Comparison of ENCODE assay signal across 8 cellular contexts in the genomic region with DNA sequence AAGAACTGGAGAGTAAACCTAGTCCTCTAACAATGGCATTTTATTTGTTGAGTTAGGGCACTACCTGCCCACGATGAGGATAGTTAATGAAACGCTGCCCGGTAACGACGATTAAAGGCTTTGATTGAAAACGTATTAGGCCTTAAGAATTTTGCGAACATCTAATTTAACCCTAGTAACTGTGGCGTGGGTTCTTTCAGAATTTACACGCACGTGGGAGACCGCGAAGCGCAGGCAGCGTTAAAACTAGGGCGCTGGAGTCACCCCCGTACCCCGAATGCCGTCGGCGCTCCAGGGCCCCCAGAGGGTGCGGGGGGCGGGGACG. TPM values are rescaled to one million over a fixed set of nuclear protein-coding genes. Genes with fewer than 3 reads are reported as not detected.
DNase-seq lines count a peak whose midpoint lies in the region; ATAC-seq, FAIRE-seq and TF ChIP-seq lines count a peak whose summit lies in the region.

No MANE protein-coding gene starts in this region.

- no peak for TF ChIP-seq CTCF in BE2C (IDR thresholded peaks at IDR 0.05; ENCODE audit: low read depth, low read length)

- H3K27ac Mint-ChIP-seq in effector memory CD8-positive, alpha-beta T cell: peak overlapping the region; percentile 99 to 100
- peak overlapping the region; percentile 97 to 99 (median 99) for H3K27ac Mint-ChIP-seq in naive B cell

- ATAC-seq in GM19455 (IDR thresholded peaks at IDR 0.05; ENCODE audit: unreplicated experiment) (peak; percentile 42), naive B cell (ENCODE audit: low read depth in 2 of 2) (peak in 1 of 2 donors; percentile 58), GM19324 (IDR thresholded peaks at IDR 0.05; ENCODE audit: low FRiP score, unreplicated experiment) (no peak)
- ATAC-seq in effector memory CD8-positive, alpha-beta T cell (replicated peaks): peak; percentile 59

- peaks cover 39% of the 10 kb centered on the region for H3K36me3 Mint-ChIP-seq in effector memory CD8-positive, alpha-beta T cell (ENCODE audit: insufficient read depth)
- peaks cover 0 to 7% of the 10 kb centered on the region in 2 donors for H3K36me3 Mint-ChIP-seq in naive B cell

- no peak for DNase-seq in BE2C
- DNase-seq in RKO (ENCODE audit: low spot score): peak; percentile 30
- DNase-seq in effector memory CD8-positive, alpha-beta T cell: peak; percentile 83 to 85 (median 84)
- no peak for DNase-seq in naive B cell
- DNase-seq in RPMI8226: no peak
- no peak for DNase-seq in RCC 7860 (ENCODE audit: low spot score)

- FAIRE-seq in RCC 7860 (lab: Jason Lieb, UNC): no peak

- H3K4me1 Mint-ChIP-seq in effector memory CD8-positive, alpha-beta T cell (ENCODE audit: low read depth in 2 of 2): peaks cover 22 to 34% of the 10 kb centered on the region in 2 donors
- peaks cover 26 to 45% (median 40%) of the 10 kb centered on the region in 3 donors for H3K4me1 Mint-ChIP-seq in naive B cell

- peak overlapping the region; percentile 95 to 98 for H3K4me3 Mint-ChIP-seq in effector memory CD8-positive, alpha-beta T cell
- peak overlapping the region; percentile 94 to 99 (median 96) for H3K4me3 Mint-ChIP-seq in naive B cell

- no peaks in the 10 kb centered on the region for H3K27me3 ChIP-seq in BE2C

- no peaks in the 10 kb centered on the region for H3K4me1 ChIP-seq in BE2C

- no peaks in the 10 kb centered on the region for H3K9me3 Mint-ChIP-seq in effector memory CD8-positive, alpha-beta T cell
- no peaks in the 10 kb centered on the region for H3K9me3 Mint-ChIP-seq in naive B cell

- H3K9me3 ChIP-seq in BE2C: no peaks in the 10 kb centered on the region

- no peaks in the 10 kb centered on the region for H3K27me3 Mint-ChIP-seq in effector memory CD8-positive, alpha-beta T cell
- H3K27me3 Mint-ChIP-seq in naive B cell: no peaks in the 10 kb centered on the region

- no peaks in the 10 kb centered on the region for H3K36me3 ChIP-seq in BE2C

- H3K4me3 ChIP-seq in BE2C (ENCODE audit: low read depth, low read length): peak overlapping the region; percentile 69

RNA-seq across cellular contexts. Expression of a gene that starts 0.7 kb away (rescaled TPM):
- 4.6 TPM for polyA plus RNA-seq in BE2C (2012; ENCODE audit: insufficient read depth, insufficient read length, low read depth)
- 10 to 100 TPM; 46.7 to 94.7 (median 68.9) TPM for polyA plus RNA-seq in naive B cell (ENCODE audit: low read depth in 6 of 6)

Comparison
In these comparisons a context has a peak if more than half of its experiments do, and no peak if none do; other contexts are left out.
1. DNase-seq: peak in RKO (single experiment) and effector memory CD8-positive, alpha-beta T cell (3 of 3); none in BE2C (single experiment), naive B cell (single experiment), RPMI8226 (single experiment) and RCC 7860 (single experiment).